ENCODE assay signal across 27 cellular contexts in the genomic region with DNA sequence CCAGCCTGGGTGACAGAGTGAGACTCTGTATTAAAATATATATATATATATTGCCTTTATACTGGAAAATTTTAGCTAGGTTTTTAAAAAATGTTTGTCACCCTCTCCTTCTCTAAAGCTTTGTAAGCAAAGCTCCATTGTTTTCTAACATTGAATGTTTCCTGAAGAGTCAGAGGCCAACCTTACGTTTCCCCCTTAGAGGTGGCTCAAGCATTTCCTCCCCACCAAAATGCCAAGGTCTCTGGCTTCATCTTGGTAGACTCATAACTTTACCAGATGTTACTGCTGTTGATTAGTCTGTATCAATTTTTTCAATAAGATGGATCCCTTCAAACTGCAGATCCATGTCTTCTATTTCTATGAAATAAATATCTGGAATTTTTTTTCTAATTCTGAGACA.
"Had no signal": no experiment of that assay in that cellular context is flagged by ENCODE, and none has a peak within 500 bp of the region (broad histone marks: within the 10 kb centered on the region; RNA-seq: fewer than 3 reads in every experiment).

No MANE protein-coding gene starts in this region.

- ATAC-seq: naive thymus-derived CD8-positive, alpha-beta T cell; natural killer cell treated with Interleukin-12 subunit alpha and Interleukin-12 subunit beta and Interleukin-15 and Interleukin-18, amount 100 ng/mL, for 72 hours; pancreas; right cardiac atrium; right lobe of liver; stimulated activated memory B cell treated with anti-CD40 and anti-IgM and Interleukin-4, amounts not matched to agents 10 μg/mL and 1 μg/mL and 100 μg/mL, for 72 hours; stimulated activated naive CD8-positive, alpha-beta T cell treated with anti-CD3 and anti-CD28 coated beads, Interleukin-15, amount 100 ng/mL, for 72 hours; stimulated activated naive CD8-positive, alpha-beta T cell treated with anti-CD3 and anti-CD28 coated beads, Interleukin-15, Interleukin-2, amounts not matched to agents 100 U/mL and 50 U/mL, for 24 hours had no signal

- H3K4me3 ChIP-seq: pancreas, prostate gland, right lobe of liver, sigmoid colon, thoracic aorta, thyroid gland, tibial nerve, upper lobe of left lung, vagina had no signal

- H3K4me1 ChIP-seq: pancreas, prostate gland, right lobe of liver, sigmoid colon, thyroid gland, tibial nerve, upper lobe of left lung, vagina had no signal

- H3K27me3 ChIP-seq: pancreas, right lobe of liver, sigmoid colon, thyroid gland, tibial nerve, upper lobe of left lung, vagina had no signal

- H3K36me3 ChIP-seq: neutrophil, pancreas, prostate gland, right lobe of liver, sigmoid colon, thoracic aorta, thyroid gland, tibial nerve, upper lobe of left lung, vagina had no signal

- H3K27ac ChIP-seq: neutrophil, pancreas, prostate gland, right lobe of liver, sigmoid colon, thoracic aorta, thyroid gland, tibial nerve, upper lobe of left lung, vagina had no signal

- H3K9me3 ChIP-seq: neutrophil, pancreas, prostate gland, right lobe of liver, sigmoid colon, thoracic aorta, thyroid gland, tibial nerve, upper lobe of left lung, vagina had no signal

- DNase-seq: naive thymus-derived CD8-positive, alpha-beta T cell; nephron progenitor cell; nucleus accumbens; pancreas; right cardiac atrium; right lobe of liver; sigmoid colon; small intestine; stimulated activated CD4-positive, alpha-beta T cell treated with anti-CD3 and anti-CD28 coated beads, Interleukin-12 subunit alpha, Interleukin-12 subunit beta, amount 100 ng/mL, for 4 hours; stimulated activated CD4-positive, alpha-beta T cell treated with anti-CD3 and anti-CD28 coated beads, Interleukin-1b, Interleukin-23, amount 100 ng/mL, for 48 hours; stimulated activated CD4-positive, alpha-beta T cell treated with anti-CD3 and anti-CD28 coated beads, Interleukin-4, amount 100 ng/mL, for 1 hour; stimulated activated CD4-positive, alpha-beta T cell treated with anti-CD3 and anti-CD28 coated beads, Interleukin-4, amount 100 ng/mL, for 4 hours; stimulated activated CD8-positive, alpha-beta memory T cell treated with anti-CD3 and anti-CD28 coated beads, Interleukin-4, amount 100 ng/mL, for 48 hours; stimulated activated naive CD4-positive, alpha-beta T cell; stimulated activated naive CD8-positive, alpha-beta T cell treated with anti-CD3 and anti-CD28 coated beads, Interleukin-15, amount 100 ng/mL, for 72 hours; stimulated activated naive CD8-positive, alpha-beta T cell treated with anti-CD3 and anti-CD28 coated beads, Interleukin-15, Interleukin-2, amounts not matched to agents 100 U/mL and 50 U/mL, for 24 hours; substantia nigra; thyroid gland; trophoblast cell; upper lobe of left lung had no signal
